Comparison of ENCODE assay signal across 1 cellular context in the genomic region with DNA sequence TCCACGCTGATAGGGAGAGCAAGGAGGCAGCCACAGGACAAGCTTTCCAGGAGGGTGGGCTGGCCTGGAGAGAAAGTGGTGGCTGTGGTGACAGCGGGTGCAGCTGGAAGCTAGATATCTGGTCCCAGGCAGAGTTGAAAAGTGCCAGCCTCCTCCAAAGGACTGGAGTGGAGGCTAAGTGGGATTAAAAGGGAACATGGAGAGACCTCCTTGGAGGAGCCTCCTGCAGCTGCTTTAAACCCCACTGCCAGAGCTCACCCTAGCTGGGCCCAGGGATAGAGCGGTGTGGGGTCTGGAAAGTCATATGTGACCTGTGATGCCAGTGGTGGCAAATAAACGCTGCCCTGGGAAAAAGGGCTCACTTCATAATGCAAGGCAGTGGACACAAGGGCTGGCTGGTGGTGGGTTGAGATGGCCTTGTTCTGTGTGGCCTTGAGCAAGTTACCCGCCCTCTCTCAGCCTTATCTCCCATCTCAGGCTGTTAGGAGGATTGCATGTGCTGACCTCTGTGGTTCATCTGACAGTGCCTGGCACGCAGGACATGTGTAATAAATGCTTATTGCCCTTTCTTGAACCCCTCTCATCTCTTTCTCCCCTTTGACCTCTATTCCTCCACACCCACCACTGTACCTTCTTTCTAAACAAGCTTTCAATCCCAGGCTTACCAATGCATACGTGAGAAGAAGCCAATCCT.
TF ChIP-seq lines count a peak whose summit lies in the region.

No MANE protein-coding gene starts in this region.

TF ChIP-seq in HepG2, 621 proteins besides CTCF, POLR2A, EP300 and RAD21 (continued from another document and continues in another):
- TF ChIP-seq, protein P1, sequence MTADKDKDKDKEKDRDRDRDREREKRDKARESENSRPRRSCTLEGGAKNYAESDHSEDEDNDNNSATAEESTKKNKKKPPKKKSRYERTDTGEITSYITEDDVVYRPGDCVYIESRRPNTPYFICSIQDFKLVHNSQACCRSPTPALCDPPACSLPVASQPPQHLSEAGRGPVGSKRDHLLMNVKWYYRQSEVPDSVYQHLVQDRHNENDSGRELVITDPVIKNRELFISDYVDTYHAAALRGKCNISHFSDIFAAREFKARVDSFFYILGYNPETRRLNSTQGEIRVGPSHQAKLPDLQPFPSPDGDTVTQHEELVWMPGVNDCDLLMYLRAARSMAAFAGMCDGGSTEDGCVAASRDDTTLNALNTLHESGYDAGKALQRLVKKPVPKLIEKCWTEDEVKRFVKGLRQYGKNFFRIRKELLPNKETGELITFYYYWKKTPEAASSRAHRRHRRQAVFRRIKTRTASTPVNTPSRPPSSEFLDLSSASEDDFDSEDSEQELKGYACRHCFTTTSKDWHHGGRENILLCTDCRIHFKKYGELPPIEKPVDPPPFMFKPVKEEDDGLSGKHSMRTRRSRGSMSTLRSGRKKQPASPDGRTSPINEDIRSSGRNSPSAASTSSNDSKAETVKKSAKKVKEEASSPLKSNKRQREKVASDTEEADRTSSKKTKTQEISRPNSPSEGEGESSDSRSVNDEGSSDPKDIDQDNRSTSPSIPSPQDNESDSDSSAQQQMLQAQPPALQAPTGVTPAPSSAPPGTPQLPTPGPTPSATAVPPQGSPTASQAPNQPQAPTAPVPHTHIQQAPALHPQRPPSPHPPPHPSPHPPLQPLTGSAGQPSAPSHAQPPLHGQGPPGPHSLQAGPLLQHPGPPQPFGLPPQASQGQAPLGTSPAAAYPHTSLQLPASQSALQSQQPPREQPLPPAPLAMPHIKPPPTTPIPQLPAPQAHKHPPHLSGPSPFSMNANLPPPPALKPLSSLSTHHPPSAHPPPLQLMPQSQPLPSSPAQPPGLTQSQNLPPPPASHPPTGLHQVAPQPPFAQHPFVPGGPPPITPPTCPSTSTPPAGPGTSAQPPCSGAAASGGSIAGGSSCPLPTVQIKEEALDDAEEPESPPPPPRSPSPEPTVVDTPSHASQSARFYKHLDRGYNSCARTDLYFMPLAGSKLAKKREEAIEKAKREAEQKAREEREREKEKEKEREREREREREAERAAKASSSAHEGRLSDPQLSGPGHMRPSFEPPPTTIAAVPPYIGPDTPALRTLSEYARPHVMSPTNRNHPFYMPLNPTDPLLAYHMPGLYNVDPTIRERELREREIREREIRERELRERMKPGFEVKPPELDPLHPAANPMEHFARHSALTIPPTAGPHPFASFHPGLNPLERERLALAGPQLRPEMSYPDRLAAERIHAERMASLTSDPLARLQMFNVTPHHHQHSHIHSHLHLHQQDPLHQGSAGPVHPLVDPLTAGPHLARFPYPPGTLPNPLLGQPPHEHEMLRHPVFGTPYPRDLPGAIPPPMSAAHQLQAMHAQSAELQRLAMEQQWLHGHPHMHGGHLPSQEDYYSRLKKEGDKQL (CRISPR knock-in tag; IDR thresholded peaks at IDR 0.05; ENCODE audit: low read depth) = peak; percentile 56; the same call in 1 of the 2 replicates
- no peak for TF ChIP-seq ZNF225 (CRISPR knock-in tag; IDR thresholded peaks at IDR 0.05)
- TF ChIP-seq NFKB2 (CRISPR knock-in tag; IDR thresholded peaks at IDR 0.05; ENCODE audit: borderline replicate concordance) = no peak
- TF ChIP-seq, protein P2, sequence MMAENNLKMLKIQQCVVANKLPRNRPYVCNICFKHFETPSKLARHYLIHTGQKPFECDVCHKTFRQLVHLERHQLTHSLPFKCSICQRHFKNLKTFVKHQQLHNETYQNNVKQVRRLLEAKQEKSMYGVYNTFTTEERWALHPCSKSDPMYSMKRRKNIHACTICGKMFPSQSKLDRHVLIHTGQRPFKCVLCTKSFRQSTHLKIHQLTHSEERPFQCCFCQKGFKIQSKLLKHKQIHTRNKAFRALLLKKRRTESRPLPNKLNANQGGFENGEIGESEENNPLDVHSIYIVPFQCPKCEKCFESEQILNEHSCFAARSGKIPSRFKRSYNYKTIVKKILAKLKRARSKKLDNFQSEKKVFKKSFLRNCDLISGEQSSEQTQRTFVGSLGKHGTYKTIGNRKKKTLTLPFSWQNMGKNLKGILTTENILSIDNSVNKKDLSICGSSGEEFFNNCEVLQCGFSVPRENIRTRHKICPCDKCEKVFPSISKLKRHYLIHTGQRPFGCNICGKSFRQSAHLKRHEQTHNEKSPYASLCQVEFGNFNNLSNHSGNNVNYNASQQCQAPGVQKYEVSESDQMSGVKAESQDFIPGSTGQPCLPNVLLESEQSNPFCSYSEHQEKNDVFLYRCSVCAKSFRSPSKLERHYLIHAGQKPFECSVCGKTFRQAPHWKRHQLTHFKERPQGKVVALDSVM (CRISPR knock-in tag; IDR thresholded peaks at IDR 0.05) = no peak
- no peak for TF ChIP-seq YEATS4 (CRISPR knock-in tag; IDR thresholded peaks at IDR 0.05; ENCODE audit: borderline replicate concordance)
- TF ChIP-seq TCF7 (IDR thresholded peaks at IDR 0.05; ENCODE audit: low read depth) = peak; percentile 32; the same call in 1 of the 2 replicates
- TF ChIP-seq SIN3A (IDR thresholded peaks at IDR 0.05; ENCODE audit: borderline replicate concordance, low read depth, low read length) = no peak
- TF ChIP-seq, protein P3, sequence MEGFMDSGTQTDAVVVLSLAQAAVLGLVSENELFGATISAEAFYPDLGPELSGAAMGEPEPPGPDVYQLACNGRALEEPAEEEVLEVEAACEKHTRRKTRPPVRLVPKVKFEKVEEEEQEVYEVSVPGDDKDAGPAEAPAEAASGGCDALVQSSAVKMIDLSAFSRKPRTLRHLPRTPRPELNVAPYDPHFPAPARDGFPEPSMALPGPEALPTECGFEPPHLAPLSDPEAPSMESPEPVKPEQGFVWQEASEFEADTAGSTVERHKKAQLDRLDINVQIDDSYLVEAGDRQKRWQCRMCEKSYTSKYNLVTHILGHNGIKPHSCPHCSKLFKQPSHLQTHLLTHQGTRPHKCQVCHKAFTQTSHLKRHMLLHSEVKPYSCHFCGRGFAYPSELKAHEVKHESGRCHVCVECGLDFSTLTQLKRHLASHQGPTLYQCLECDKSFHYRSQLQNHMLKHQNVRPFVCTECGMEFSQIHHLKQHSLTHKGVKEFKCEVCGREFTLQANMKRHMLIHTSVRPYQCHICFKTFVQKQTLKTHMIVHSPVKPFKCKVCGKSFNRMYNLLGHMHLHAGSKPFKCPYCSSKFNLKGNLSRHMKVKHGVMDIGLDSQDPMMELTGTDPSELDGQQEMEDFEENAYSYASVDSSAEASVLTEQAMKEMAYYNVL (CRISPR knock-in tag; IDR thresholded peaks at IDR 0.05; ENCODE audit: borderline replicate concordance) = no peak
- 0 out of 2 replicates have a peak, but pooled peaks have one; percentile 27 for TF ChIP-seq ZNF331 (CRISPR knock-in tag; IDR thresholded peaks at IDR 0.05)
- TF ChIP-seq, protein P4, sequence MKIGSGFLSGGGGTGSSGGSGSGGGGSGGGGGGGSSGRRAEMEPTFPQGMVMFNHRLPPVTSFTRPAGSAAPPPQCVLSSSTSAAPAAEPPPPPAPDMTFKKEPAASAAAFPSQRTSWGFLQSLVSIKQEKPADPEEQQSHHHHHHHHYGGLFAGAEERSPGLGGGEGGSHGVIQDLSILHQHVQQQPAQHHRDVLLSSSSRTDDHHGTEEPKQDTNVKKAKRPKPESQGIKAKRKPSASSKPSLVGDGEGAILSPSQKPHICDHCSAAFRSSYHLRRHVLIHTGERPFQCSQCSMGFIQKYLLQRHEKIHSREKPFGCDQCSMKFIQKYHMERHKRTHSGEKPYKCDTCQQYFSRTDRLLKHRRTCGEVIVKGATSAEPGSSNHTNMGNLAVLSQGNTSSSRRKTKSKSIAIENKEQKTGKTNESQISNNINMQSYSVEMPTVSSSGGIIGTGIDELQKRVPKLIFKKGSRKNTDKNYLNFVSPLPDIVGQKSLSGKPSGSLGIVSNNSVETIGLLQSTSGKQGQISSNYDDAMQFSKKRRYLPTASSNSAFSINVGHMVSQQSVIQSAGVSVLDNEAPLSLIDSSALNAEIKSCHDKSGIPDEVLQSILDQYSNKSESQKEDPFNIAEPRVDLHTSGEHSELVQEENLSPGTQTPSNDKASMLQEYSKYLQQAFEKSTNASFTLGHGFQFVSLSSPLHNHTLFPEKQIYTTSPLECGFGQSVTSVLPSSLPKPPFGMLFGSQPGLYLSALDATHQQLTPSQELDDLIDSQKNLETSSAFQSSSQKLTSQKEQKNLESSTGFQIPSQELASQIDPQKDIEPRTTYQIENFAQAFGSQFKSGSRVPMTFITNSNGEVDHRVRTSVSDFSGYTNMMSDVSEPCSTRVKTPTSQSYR (CRISPR knock-in tag; IDR thresholded peaks at IDR 0.05; ENCODE audit: borderline replicate concordance) = no peak; the same call in 1 of the 2 replicates
- TF ChIP-seq, protein P5, sequence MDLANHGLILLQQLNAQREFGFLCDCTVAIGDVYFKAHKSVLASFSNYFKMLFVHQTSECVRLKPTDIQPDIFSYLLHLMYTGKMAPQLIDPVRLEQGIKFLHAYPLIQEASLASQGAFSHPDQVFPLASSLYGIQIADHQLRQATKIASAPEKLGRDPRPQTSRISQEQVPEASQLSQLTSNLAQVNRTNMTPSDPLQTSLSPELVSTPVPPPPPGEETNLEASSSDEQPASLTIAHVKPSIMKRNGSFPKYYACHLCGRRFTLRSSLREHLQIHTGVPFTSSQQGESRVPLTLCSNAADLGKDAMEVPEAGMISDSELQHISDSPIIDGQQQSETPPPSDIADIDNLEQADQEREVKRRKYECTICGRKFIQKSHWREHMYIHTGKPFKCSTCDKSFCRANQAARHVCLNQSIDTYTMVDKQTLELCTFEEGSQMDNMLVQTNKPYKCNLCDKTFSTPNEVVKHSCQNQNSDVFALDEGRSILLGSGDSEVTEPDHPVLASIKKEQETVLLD (CRISPR knock-in tag; IDR thresholded peaks at IDR 0.05; ENCODE audit: low read depth) = no peak
- peak; percentile 50; the same call in 1 of the 2 replicates for TF ChIP-seq CBX5 (CRISPR knock-in tag; IDR thresholded peaks at IDR 0.05; ENCODE audit: borderline replicate concordance)
- no peak for TF ChIP-seq MLLT10 (CRISPR knock-in tag; IDR thresholded peaks at IDR 0.05)
- TF ChIP-seq, protein P6, sequence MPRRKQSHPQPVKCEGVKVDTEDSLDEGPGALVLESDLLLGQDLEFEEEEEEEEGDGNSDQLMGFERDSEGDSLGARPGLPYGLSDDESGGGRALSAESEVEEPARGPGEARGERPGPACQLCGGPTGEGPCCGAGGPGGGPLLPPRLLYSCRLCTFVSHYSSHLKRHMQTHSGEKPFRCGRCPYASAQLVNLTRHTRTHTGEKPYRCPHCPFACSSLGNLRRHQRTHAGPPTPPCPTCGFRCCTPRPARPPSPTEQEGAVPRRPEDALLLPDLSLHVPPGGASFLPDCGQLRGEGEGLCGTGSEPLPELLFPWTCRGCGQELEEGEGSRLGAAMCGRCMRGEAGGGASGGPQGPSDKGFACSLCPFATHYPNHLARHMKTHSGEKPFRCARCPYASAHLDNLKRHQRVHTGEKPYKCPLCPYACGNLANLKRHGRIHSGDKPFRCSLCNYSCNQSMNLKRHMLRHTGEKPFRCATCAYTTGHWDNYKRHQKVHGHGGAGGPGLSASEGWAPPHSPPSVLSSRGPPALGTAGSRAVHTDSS (CRISPR knock-in tag; conservative IDR thresholded peaks at IDR 0.05) = no peak
- TF ChIP-seq, protein P7, sequence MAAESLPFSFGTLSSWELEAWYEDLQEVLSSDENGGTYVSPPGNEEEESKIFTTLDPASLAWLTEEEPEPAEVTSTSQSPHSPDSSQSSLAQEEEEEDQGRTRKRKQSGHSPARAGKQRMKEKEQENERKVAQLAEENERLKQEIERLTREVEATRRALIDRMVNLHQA (CRISPR knock-in tag; IDR thresholded peaks at IDR 0.05) = no peak
- TF ChIP-seq, protein P8, sequence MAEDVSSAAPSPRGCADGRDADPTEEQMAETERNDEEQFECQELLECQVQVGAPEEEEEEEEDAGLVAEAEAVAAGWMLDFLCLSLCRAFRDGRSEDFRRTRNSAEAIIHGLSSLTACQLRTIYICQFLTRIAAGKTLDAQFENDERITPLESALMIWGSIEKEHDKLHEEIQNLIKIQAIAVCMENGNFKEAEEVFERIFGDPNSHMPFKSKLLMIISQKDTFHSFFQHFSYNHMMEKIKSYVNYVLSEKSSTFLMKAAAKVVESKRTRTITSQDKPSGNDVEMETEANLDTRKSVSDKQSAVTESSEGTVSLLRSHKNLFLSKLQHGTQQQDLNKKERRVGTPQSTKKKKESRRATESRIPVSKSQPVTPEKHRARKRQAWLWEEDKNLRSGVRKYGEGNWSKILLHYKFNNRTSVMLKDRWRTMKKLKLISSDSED (CRISPR knock-in tag; IDR thresholded peaks at IDR 0.05) = no peak
- no peak for TF ChIP-seq ZNF850 (CRISPR knock-in tag; conservative IDR thresholded peaks at IDR 0.05)
- TF ChIP-seq MXI1 (IDR thresholded peaks at IDR 0.05; ENCODE audit: borderline replicate concordance, low read depth, low read length) = peak; percentile 41; the same call in 1 of the 3 replicates
- TF ChIP-seq ZNF746 (CRISPR knock-in tag; IDR thresholded peaks at IDR 0.05) = no peak
- TF ChIP-seq, protein P9, sequence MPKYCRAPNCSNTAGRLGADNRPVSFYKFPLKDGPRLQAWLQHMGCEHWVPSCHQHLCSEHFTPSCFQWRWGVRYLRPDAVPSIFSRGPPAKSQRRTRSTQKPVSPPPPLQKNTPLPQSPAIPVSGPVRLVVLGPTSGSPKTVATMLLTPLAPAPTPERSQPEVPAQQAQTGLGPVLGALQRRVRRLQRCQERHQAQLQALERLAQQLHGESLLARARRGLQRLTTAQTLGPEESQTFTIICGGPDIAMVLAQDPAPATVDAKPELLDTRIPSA (CRISPR knock-in tag; IDR thresholded peaks at IDR 0.05; ENCODE audit: borderline replicate concordance) = no peak
- TF ChIP-seq, protein P10, sequence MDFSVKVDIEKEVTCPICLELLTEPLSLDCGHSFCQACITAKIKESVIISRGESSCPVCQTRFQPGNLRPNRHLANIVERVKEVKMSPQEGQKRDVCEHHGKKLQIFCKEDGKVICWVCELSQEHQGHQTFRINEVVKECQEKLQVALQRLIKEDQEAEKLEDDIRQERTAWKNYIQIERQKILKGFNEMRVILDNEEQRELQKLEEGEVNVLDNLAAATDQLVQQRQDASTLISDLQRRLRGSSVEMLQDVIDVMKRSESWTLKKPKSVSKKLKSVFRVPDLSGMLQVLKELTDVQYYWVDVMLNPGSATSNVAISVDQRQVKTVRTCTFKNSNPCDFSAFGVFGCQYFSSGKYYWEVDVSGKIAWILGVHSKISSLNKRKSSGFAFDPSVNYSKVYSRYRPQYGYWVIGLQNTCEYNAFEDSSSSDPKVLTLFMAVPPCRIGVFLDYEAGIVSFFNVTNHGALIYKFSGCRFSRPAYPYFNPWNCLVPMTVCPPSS (IDR thresholded peaks at IDR 0.05) = no peak
- TF ChIP-seq RARA (CRISPR knock-in tag; IDR thresholded peaks at IDR 0.05) = peak; percentile 84
- no peak for TF ChIP-seq FIP1L1 (IDR thresholded peaks at IDR 0.05; ENCODE audit: borderline replicate concordance, insufficient read depth, low read depth, low read length)
